ENCODE assay signal across 9 cellular contexts in the genomic region with DNA sequence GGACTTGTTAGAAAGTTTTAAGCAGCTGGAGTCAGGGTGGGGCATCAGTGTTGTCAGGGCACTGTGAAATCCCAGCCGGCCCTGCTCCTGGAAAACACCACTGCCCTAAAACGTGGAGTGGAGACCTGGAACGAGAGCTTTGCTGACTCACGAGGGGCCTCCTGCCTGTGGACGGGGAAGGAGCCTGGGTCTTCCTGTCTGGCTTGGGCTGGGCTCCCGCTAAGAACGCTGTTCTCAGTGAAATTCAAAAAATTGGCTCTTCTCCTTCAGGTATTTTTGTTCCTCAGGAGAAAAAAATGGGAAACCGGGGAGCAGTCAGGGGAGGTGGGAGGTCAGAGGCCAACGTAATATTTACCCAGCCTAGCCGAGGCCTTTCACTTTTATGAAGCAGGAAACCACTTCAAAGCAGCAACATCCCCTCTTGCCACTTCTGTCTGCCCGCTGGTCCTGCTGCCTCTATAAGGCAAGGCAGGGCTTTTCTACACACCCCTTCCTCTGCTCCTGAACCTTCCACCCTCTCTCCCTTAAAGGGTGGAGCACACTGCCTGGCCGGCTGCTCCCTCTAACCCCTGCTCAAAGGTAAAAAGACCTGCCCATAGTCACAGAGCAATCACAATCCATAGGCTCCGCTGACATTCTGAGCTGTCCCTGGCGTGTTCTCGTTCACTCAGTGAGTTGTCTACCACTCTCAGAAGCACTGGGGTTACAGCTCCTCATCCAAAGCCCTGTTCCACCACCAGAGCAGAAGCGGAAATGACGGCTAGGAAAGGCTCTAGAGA. TPM values are rescaled to one million over a fixed set of nuclear protein-coding genes. Genes with fewer than 3 reads are reported as not detected.
DNase-seq lines count a peak whose midpoint lies in the region; ATAC-seq and TF ChIP-seq lines count a peak whose summit lies in the region.
"Had no signal": no experiment of that assay in that cellular context is flagged by ENCODE, and none has a peak within 500 bp of the region (broad histone marks: within the 10 kb centered on the region; RNA-seq: fewer than 3 reads in every experiment).

No MANE protein-coding gene starts in this region.

- H3K36me3 ChIP-seq in neural progenitor cell, result no peaks in the 10 kb centered on the region

- no peak overlapping the region for H2AFZ ChIP-seq in neural progenitor cell (replicated peaks)

- ATAC-seq in GM21529 (IDR thresholded peaks at IDR 0.05; ENCODE audit: unreplicated experiment), result peak; percentile 44
- no peak for ATAC-seq in GM18511 (IDR thresholded peaks at IDR 0.05; ENCODE audit: unreplicated experiment)

- H3K4me3 Mint-ChIP-seq in neural progenitor cell, result no peak overlapping the region
- no peak overlapping the region for H3K4me3 Mint-ChIP-seq in activated CD4-positive, alpha-beta memory T cell treated with anti-CD3 and anti-CD28 coated beads, Interleukin-2, amount 10 ng/mL, durations not matched to agents 7 days and 5 days

- H3K4me1 Mint-ChIP-seq in neural progenitor cell, result peaks cover 92% of the 10 kb centered on the region
- peaks cover 6% of the 10 kb centered on the region for H3K4me1 Mint-ChIP-seq in activated CD4-positive, alpha-beta memory T cell treated with anti-CD3 and anti-CD28 coated beads, Interleukin-2, amount 10 ng/mL, durations not matched to agents 7 days and 5 days

- no peak overlapping the region for H3K9ac ChIP-seq in neural progenitor cell
- H3K9ac ChIP-seq: KMS-11 had no signal

- TF ChIP-seq CTCF in neural progenitor cell (IDR thresholded peaks at IDR 0.05), result no peak

- H3K9me3 Mint-ChIP-seq in neural progenitor cell, result no peaks in the 10 kb centered on the region
- no peaks in the 10 kb centered on the region for H3K9me3 Mint-ChIP-seq in activated CD4-positive, alpha-beta memory T cell treated with anti-CD3 and anti-CD28 coated beads, Interleukin-2, amount 10 ng/mL, durations not matched to agents 7 days and 5 days

- H3K27me3 Mint-ChIP-seq in neural progenitor cell (ENCODE audit: insufficient read depth, low read depth), result peaks cover 10% of the 10 kb centered on the region
- H3K27me3 Mint-ChIP-seq in activated CD4-positive, alpha-beta memory T cell treated with anti-CD3 and anti-CD28 coated beads, Interleukin-2, amount 10 ng/mL, durations not matched to agents 7 days and 5 days, result peaks cover 64% of the 10 kb centered on the region

- H3K4me1 ChIP-seq in neural progenitor cell, result peaks cover 76% of the 10 kb centered on the region

- peaks cover 2% of the 10 kb centered on the region for H3K36me3 Mint-ChIP-seq in neural progenitor cell
- no peaks in the 10 kb centered on the region for H3K36me3 Mint-ChIP-seq in activated CD4-positive, alpha-beta memory T cell treated with anti-CD3 and anti-CD28 coated beads, Interleukin-2, amount 10 ng/mL, durations not matched to agents 7 days and 5 days (ENCODE audit: low read depth)

- H3K79me2 ChIP-seq in neural progenitor cell (ENCODE audit: low read depth), result no peaks in the 10 kb centered on the region

- H3K27ac Mint-ChIP-seq in neural progenitor cell, result peak overlapping the region; percentile 55
- H3K27ac Mint-ChIP-seq in activated CD4-positive, alpha-beta memory T cell treated with anti-CD3 and anti-CD28 coated beads, Interleukin-2, amount 10 ng/mL, durations not matched to agents 7 days and 5 days, result no peak overlapping the region

- H3K4me3 ChIP-seq in neural progenitor cell, result no peak overlapping the region

- no peaks in the 10 kb centered on the region for H3K9me3 ChIP-seq in neural progenitor cell (ENCODE audit: low read depth)

- peaks cover 26% of the 10 kb centered on the region for H3F3A ChIP-seq in neural progenitor cell (ENCODE audit: low read depth)

- H3K27me3 ChIP-seq in neural progenitor cell, result peaks cover 2% of the 10 kb centered on the region

- POLR2A ChIA-PET in activated CD4-positive, alpha-beta memory T cell treated with anti-CD3 and anti-CD28 coated beads, Interleukin-2, amount 10 ng/mL, durations not matched to agents 7 days and 5 days (lab: Charles Lee), result interaction anchor here (1.5 kb wide), 1 partner anchor 9 kb away, joined by 4 read pairs; no protein-coding TSS in a partner anchor

- H3K4me2 ChIP-seq in neural progenitor cell, result no peak overlapping the region
- H3K4me2 ChIP-seq: KMS-11 had no signal

- no peak for TF ChIP-seq POLR2A in erythroblast (IDR thresholded peaks at IDR 0.05; ENCODE audit: low read length)

- DNase-seq in RPMI7951 (ENCODE audit: low read depth) (peak; percentile 84), erythroblast (lab: John Stamatoyannopoulos, UW) (peak; percentile 19 to 38), neural progenitor cell (ENCODE audit: low spot score) (no peak), HK-2 (ENCODE audit: unreplicated experiment) (no peak)
- DNase-seq in activated CD4-positive, alpha-beta memory T cell treated with anti-CD3 and anti-CD28 coated beads, Interleukin-2, amount 10 ng/mL, durations not matched to agents 7 days and 5 days, result no peak
- DNase-seq in activated CD4-positive, alpha-beta T cell treated with anti-CD3 and anti-CD28 coated beads for 48 hours, result no peak

- H4K20me1 ChIP-seq in neural progenitor cell (ENCODE audit: low read depth), result peaks cover 4% of the 10 kb centered on the region

- no peak overlapping the region for H3K27ac ChIP-seq in neural progenitor cell
- H3K27ac ChIP-seq: KMS-11 had no signal

- CTCF ChIA-PET in activated CD4-positive, alpha-beta memory T cell treated with anti-CD3 and anti-CD28 coated beads, Interleukin-2, amount 10 ng/mL, durations not matched to agents 7 days and 5 days (lab: Charles Lee), result interaction anchor here (0.6 to 2.0 kb wide), 6 partner anchors 9 to 214 kb away, joined by 3 to 11 read pairs (median 3); no protein-coding TSS in a partner anchor

RNA-seq across cellular contexts. Expression of a gene that starts 8.0 kb away (rescaled TPM):
- total RNA-seq in RPMI7951 (2014; rRNA removed; shearing (Covaris generic)), result 7.0 and 9.4 TPM in 2 replicates
- 1.7 and 2.3 TPM in 2 replicates for total RNA-seq in neural progenitor cell (ENCODE audit: low replicate concordance)
- under 1 TPM; 0.43 to 0.65 TPM for total RNA-seq in activated CD4-positive, alpha-beta memory T cell treated with anti-CD3 and anti-CD28 coated beads, Interleukin-2, amount 10 ng/mL, durations not matched to agents 7 days and 5 days

Comparison
In these comparisons a context has a peak if more than half of its experiments do, and no peak if none do; other contexts are left out.
1. DNase-seq: peak in RPMI7951 (single experiment) and erythroblast (2 of 2); none in neural progenitor cell (single experiment), activated CD4-positive, alpha-beta memory T cell treated with anti-CD3 and anti-CD28 coated beads, Interleukin-2, amount 10 ng/mL, durations not matched to agents 7 days and 5 days (single experiment), HK-2 (single experiment) and activated CD4-positive, alpha-beta T cell treated with anti-CD3 and anti-CD28 coated beads for 48 hours (single experiment).